In the genomic region with DNA sequence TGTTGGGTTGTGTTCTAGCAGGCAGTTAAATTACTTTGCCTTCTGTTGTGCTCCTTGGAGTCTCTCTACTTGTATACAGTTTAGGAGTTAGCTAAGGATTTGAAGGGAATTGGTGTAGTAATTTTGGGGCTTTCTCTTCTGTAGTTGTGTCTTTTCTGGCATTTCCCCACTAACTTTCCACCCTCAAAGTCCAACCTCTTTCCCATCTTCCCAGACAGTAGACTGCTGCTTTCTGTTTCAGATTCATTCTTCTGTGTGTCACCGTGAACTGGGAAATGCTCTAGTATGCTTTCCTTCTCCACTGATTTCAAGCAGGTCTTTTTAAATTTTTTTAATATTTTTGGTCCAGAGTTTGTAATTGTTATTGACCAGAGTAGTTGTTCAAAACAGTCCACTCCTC, we compare ENCODE assay signal across 19 cellular contexts. TPM values are rescaled to one million over a fixed set of nuclear protein-coding genes. Genes with fewer than 3 reads are reported as not detected.
"Had no signal": no experiment of that assay in that cellular context is flagged by ENCODE, and none has a peak within 500 bp of the region (broad histone marks: within the 10 kb centered on the region; RNA-seq: fewer than 3 reads in every experiment).

No MANE protein-coding gene starts in this region.

- H3K4me3 Mint-ChIP-seq: activated naive CD8-positive, alpha-beta T cell treated with anti-CD3 and anti-CD28 coated beads for 36 hours; central memory CD8-positive, alpha-beta T cell; memory B cell; natural killer cell treated with Interleukin-12 subunit alpha and Interleukin-12 subunit beta and Interleukin-15 and Interleukin-18, amount 100 ng/mL, for 72 hours; T-helper 2 cell treated with Interferon-gamma antibody and Interleukin-4, amounts not matched to agents 5 μg/mL and 100 μg/mL, for 36 hours had no signal

- H3K27ac Mint-ChIP-seq: activated naive CD8-positive, alpha-beta T cell treated with anti-CD3 and anti-CD28 coated beads for 36 hours; memory B cell; natural killer cell treated with Interleukin-12 subunit alpha and Interleukin-12 subunit beta and Interleukin-15 and Interleukin-18, amount 100 ng/mL, for 72 hours; T-helper 2 cell treated with Interferon-gamma antibody and Interleukin-4, amounts not matched to agents 5 μg/mL and 100 μg/mL, for 36 hours had no signal

- H3K9me3 ChIP-seq: spleen had no signal

- FAIRE-seq: keratinocyte had no signal

- H3K4me3 ChIP-seq: spleen had no signal

- H3K27me3 ChIP-seq: brain microvascular endothelial cell had no signal

- H3K36me3 ChIP-seq: brain microvascular endothelial cell, spleen had no signal

- ATAC-seq: left lobe of liver; natural killer cell treated with Interleukin-12 subunit alpha and Interleukin-12 subunit beta and Interleukin-15 and Interleukin-18, amount 100 ng/mL, for 72 hours; right cardiac atrium had no signal

- H3K27me3 Mint-ChIP-seq: central memory CD8-positive, alpha-beta T cell had no signal

- H3K36me3 Mint-ChIP-seq: activated naive CD8-positive, alpha-beta T cell treated with anti-CD3 and anti-CD28 coated beads for 36 hours; natural killer cell treated with Interleukin-12 subunit alpha and Interleukin-12 subunit beta and Interleukin-15 and Interleukin-18, amount 100 ng/mL, for 72 hours had no signal

- DNase-seq: activated CD4-positive, alpha-beta T cell treated with anti-CD3 and anti-CD28 coated beads, Interleukin-2, amount 50 U/mL, for 1 hour; activated CD4-positive, CD25-positive, alpha-beta regulatory T cell; activated CD8-positive, alpha-beta memory T cell treated with anti-CD3 and anti-CD28 coated beads for 24 hours; activated gamma-delta T cell treated with Interleukin-2 at 50 U/mL for 16 hours; activated naive CD8-positive, alpha-beta T cell treated with anti-CD3 and anti-CD28 coated beads for 36 hours; amygdala; brain microvascular endothelial cell; effector memory CD4-positive, alpha-beta T cell; hippocampal formation; nucleus accumbens; right cardiac atrium; spleen; trophoblast cell had no signal

- H3K27ac ChIP-seq: brain microvascular endothelial cell had no signal

- H3K4me1 Mint-ChIP-seq: activated naive CD8-positive, alpha-beta T cell treated with anti-CD3 and anti-CD28 coated beads for 36 hours; central memory CD8-positive, alpha-beta T cell had no signal

- H3K9me3 Mint-ChIP-seq: activated naive CD8-positive, alpha-beta T cell treated with anti-CD3 and anti-CD28 coated beads for 36 hours; central memory CD8-positive, alpha-beta T cell; memory B cell; natural killer cell treated with Interleukin-12 subunit alpha and Interleukin-12 subunit beta and Interleukin-15 and Interleukin-18, amount 100 ng/mL, for 72 hours; T-helper 2 cell treated with Interferon-gamma antibody and Interleukin-4, amounts not matched to agents 5 μg/mL and 100 μg/mL, for 36 hours had no signal

RNA-seq across cellular contexts. Expression of a gene that starts 4.5 kb away (rescaled TPM):
- total RNA-seq: activated naive CD8-positive, alpha-beta T cell treated with anti-CD3 and anti-CD28 coated beads for 36 hours; natural killer cell treated with Interleukin-12 subunit alpha and Interleukin-12 subunit beta and Interleukin-15 and Interleukin-18, amount 100 ng/mL, for 72 hours had no signal
